Comparison of ENCODE assay signal across 15 cellular contexts in genomic region chr5:132256086-132256782, GRCh38. TPM values are rescaled to one million over a fixed set of nuclear protein-coding genes. Genes with fewer than 3 reads are reported as not detected.
DNase-seq lines count a peak whose midpoint lies in the region; ATAC-seq and TF ChIP-seq lines count a peak whose summit lies in the region.
"Had no signal": no experiment of that assay in that cellular context is flagged by ENCODE, and none has a peak within 500 bp of the region (broad histone marks: within the 10 kb centered on the region; RNA-seq: fewer than 3 reads in every experiment).

No MANE protein-coding gene starts in this region.

- H3K9ac ChIP-seq in rectal smooth muscle tissue (ENCODE audit: low read length) = no peak overlapping the region

- H3K9me3 ChIP-seq in RWPE2 (ENCODE audit: severe bottlenecking) = no peaks in the 10 kb centered on the region
- H3K9me3 ChIP-seq: esophagus squamous epithelium, thoracic aorta had no signal

- DNase-seq in GM13977 (ENCODE audit: low spot score) = peak; percentile 9
- peak; percentile 24 for DNase-seq in RWPE2 (ENCODE audit: low spot score)
- no peak for DNase-seq in glutamatergic neuron
- DNase-seq in effector CD4-positive, alpha-beta T cell = no peak
- no peak for DNase-seq in T-helper 1 cell
- no peak for DNase-seq in H4 (ENCODE audit: low spot score)
- DNase-seq: activated CD4-positive, alpha-beta memory T cell treated with anti-CD3 and anti-CD28 coated beads for 36 hours; dermis blood vessel endothelial cell; DMS 273 treated with DMSO at 0.1 percent for 48 hours; esophagus squamous epithelium; stimulated activated CD4-positive, alpha-beta T cell treated with anti-CD3 and anti-CD28 coated beads, Interleukin-4, amount 100 ng/mL, for 1 hour had no signal

- in situ Hi-C loops in GM13977 (cut with MboI; ENCODE audit: low pct_unique_long_range_greater_than_20kb, low sequenced_read_pairs, unreplicated experiment) = no loop called here

- no peaks in the 10 kb centered on the region for H3K36me3 Mint-ChIP-seq in glutamatergic neuron (ENCODE audit: unreplicated experiment)
- H3K36me3 Mint-ChIP-seq: activated CD4-positive, alpha-beta memory T cell treated with anti-CD3 and anti-CD28 coated beads for 36 hours had no signal

- H3K27me3 ChIP-seq in RWPE2 (ENCODE audit: insufficient read depth, poor library complexity, severe bottlenecking) = no peaks in the 10 kb centered on the region
- H3K27me3 ChIP-seq in rectal smooth muscle tissue (ENCODE audit: control insufficient read depth, insufficient read depth, low read length) = no peaks in the 10 kb centered on the region

- peaks cover 12% of the 10 kb centered on the region for H3K4me1 Mint-ChIP-seq in glutamatergic neuron (ENCODE audit: low read depth, unreplicated experiment)

- no peak for TF ChIP-seq CTCF in GM13977 (IDR thresholded peaks at IDR 0.05; ENCODE audit: extremely low read depth, insufficient read depth, missing control alignments)
- TF ChIP-seq CTCF in RWPE2 (IDR thresholded peaks at IDR 0.05; ENCODE audit: poor library complexity, severe bottlenecking) = no peak
- no peak for TF ChIP-seq CTCF in glutamatergic neuron (IDR thresholded peaks at IDR 0.05; ENCODE audit: partially characterized antibody, unreplicated experiment)

- H3K9me3 Mint-ChIP-seq in glutamatergic neuron (ENCODE audit: unreplicated experiment) = peaks cover 12% of the 10 kb centered on the region
- H3K9me3 Mint-ChIP-seq: activated CD4-positive, alpha-beta memory T cell treated with anti-CD3 and anti-CD28 coated beads for 36 hours; activated T-helper 2 cell treated with anti-CD3 and anti-CD28 coated beads, Interferon-gamma antibody, Interleukin-2, Interleukin-4, amounts not matched to agents 10 μg/mL and 5 μg/mL and 100 μg/mL, durations not matched to agents 14 hours and 24 hours and 36 hours had no signal

- H3K36me3 ChIP-seq in RWPE2 (ENCODE audit: low read depth) = no peaks in the 10 kb centered on the region
- no peaks in the 10 kb centered on the region for H3K36me3 ChIP-seq in rectal smooth muscle tissue (ENCODE audit: control insufficient read depth, insufficient read depth, low read length)
- H3K36me3 ChIP-seq: thoracic aorta had no signal

- H3K27ac ChIP-seq in RWPE2 (ENCODE audit: poor library complexity, severe bottlenecking) = no peak overlapping the region
- H3K27ac ChIP-seq in rectal smooth muscle tissue (ENCODE audit: low read depth, low read length) = peak overlapping the region; percentile 99

- peaks cover 14% of the 10 kb centered on the region for H3K27me3 Mint-ChIP-seq in glutamatergic neuron (ENCODE audit: unreplicated experiment)

- H3K4me3 ChIP-seq in RWPE2 (ENCODE audit: severe bottlenecking) = no peak overlapping the region
- no peak overlapping the region for H3K4me3 ChIP-seq in rectal smooth muscle tissue (ENCODE audit: low read length)

- peak overlapping the region; percentile 67 for H3K27ac Mint-ChIP-seq in glutamatergic neuron (ENCODE audit: unreplicated experiment)
- H3K27ac Mint-ChIP-seq: activated CD4-positive, alpha-beta memory T cell treated with anti-CD3 and anti-CD28 coated beads for 36 hours; activated T-helper 2 cell treated with anti-CD3 and anti-CD28 coated beads, Interferon-gamma antibody, Interleukin-2, Interleukin-4, amounts not matched to agents 10 μg/mL and 5 μg/mL and 100 μg/mL, durations not matched to agents 14 hours and 24 hours and 36 hours had no signal

- peak overlapping the region; percentile 53 for H3K4me3 Mint-ChIP-seq in glutamatergic neuron (ENCODE audit: unreplicated experiment)
- H3K4me3 Mint-ChIP-seq: activated CD4-positive, alpha-beta memory T cell treated with anti-CD3 and anti-CD28 coated beads for 36 hours had no signal

- no peak for ATAC-seq in RWPE2 (ENCODE audit: low read depth)
- ATAC-seq: SK-N-SH treated with all-trans-retinoic acid at 6 μM for 48 hours had no signal

- peaks cover 27% of the 10 kb centered on the region for H3K4me1 ChIP-seq in RWPE2 (ENCODE audit: insufficient read depth, poor library complexity, severe bottlenecking)
- H3K4me1 ChIP-seq in rectal smooth muscle tissue (ENCODE audit: control insufficient read depth, insufficient read depth, low read length) = peaks cover 28% of the 10 kb centered on the region

RNA-seq across cellular contexts. Expression of gene PDLIM4, which starts 1.3 kb away (rescaled TPM):
- total RNA-seq in glutamatergic neuron (ENCODE audit: unreplicated experiment) = 81.6 TPM
- total RNA-seq in H4 (2014; rRNA removed; shearing (Covaris generic)) = 79.8 and 96.0 TPM in 2 replicates
- total RNA-seq: activated CD4-positive, alpha-beta memory T cell treated with anti-CD3 and anti-CD28 coated beads for 36 hours had no signal

RNA-seq across cellular contexts. Expression of gene P4HA2, which starts 28.6 kb away (rescaled TPM):
- 26.6 TPM for total RNA-seq in glutamatergic neuron (ENCODE audit: unreplicated experiment)
- total RNA-seq in H4 (2014; rRNA removed; shearing (Covaris generic)) = 83.5 and 85.5 TPM in 2 replicates

RNA-seq across cellular contexts. Expression of gene SLC22A4, which starts 38.0 kb away (rescaled TPM):
- total RNA-seq in glutamatergic neuron (ENCODE audit: unreplicated experiment) = 0.37 TPM
- total RNA-seq in H4 (2014; rRNA removed; shearing (Covaris generic)) = 4.2 and 5.1 TPM in 2 replicates

Comparison
In these comparisons a context has a peak if more than half of its experiments do, and no peak if none do; other contexts are left out.
1. DNase-seq: peak in GM13977 (single experiment) and RWPE2 (single experiment); none in glutamatergic neuron (single experiment), effector CD4-positive, alpha-beta T cell (single experiment), T-helper 1 cell (0 of 5) and H4 (single experiment).